Comparison of ENCODE assay signal across 8 cellular contexts in genomic region chr19:57191141-57192063, GRCh38. TPM values are rescaled to one million over a fixed set of nuclear protein-coding genes. Genes with fewer than 3 reads are reported as not detected.
A peak's percentile ranks its signal among the peaks of the same experiment; 100 is the strongest.
DNase-seq lines count a peak whose midpoint lies in the region; ATAC-seq and TF ChIP-seq lines count a peak whose summit lies in the region.

Gene ZNF264 (plus strand): TSS chr19:57191500. CDS start chr19:57191914, 414 bp downstream.

- TF ChIP-seq POLR2A in adrenal gland (IDR thresholded peaks at IDR 0.05) (peak; percentile 12 to 57), transverse colon (IDR thresholded peaks at IDR 0.05) (peak; percentile 44)

- peaks cover 10% of the 10 kb centered on the region for H3K36me3 ChIP-seq in GM06990 (ENCODE audit: control insufficient read depth, insufficient read depth, low read length)
- peaks cover 0 to 28% of the 10 kb centered on the region in 2 donors for H3K36me3 ChIP-seq in adrenal gland (replicated peaks in 1 of 2)
- peaks cover 0 to 37% (median 34%) of the 10 kb centered on the region in 9 donors for H3K36me3 ChIP-seq in heart right ventricle
- H3K36me3 ChIP-seq in transverse colon: peaks cover 0 to 27% (median 12%) of the 10 kb centered on the region in 4 donors

- H3K4me3 ChIP-seq in GM06990 (replicated peaks; ENCODE audit: low read depth, low read length): peak within 1 kb of the TSS; percentile 96
- peak within 1 kb of the TSS; percentile 92 for H3K4me3 ChIP-seq in HFF-Myc (replicated peaks; ENCODE audit: low read depth, low read length)
- peak within 1 kb of the TSS; percentile 54 to 93 (median 66) for H3K4me3 ChIP-seq in adrenal gland
- peak within 1 kb of the TSS; percentile 85 to 100 (median 98) for H3K4me3 ChIP-seq in heart right ventricle
- H3K4me3 ChIP-seq in transverse colon: peak within 1 kb of the TSS; percentile 91 to 99 (median 94)

- no peak for TF ChIP-seq EP300 in transverse colon (IDR thresholded peaks at IDR 0.05; ENCODE audit: low read depth)

- in situ Hi-C loops in transverse colon (cut with MboI; ENCODE audit: low pct_ligation_motif_present in 1 of 4, low pct_unique_long_range_greater_than_20kb in 1 of 4, low sequenced_read_pairs in 3 of 4): no loop called here

- H3K27me3 ChIP-seq in GM06990 (replicated peaks; ENCODE audit: control insufficient read depth, insufficient read depth, low read length) (no peaks in the 10 kb centered on the region), adrenal gland (no peaks in the 10 kb centered on the region), heart right ventricle (peaks cover 0 to 8% (median 0%) of the 10 kb centered on the region in 7 donors), transverse colon (no peaks in the 10 kb centered on the region)

- H3K9me3 ChIP-seq in adrenal gland (replicated peaks in 1 of 3) (no peaks in the 10 kb centered on the region), heart right ventricle (peaks cover 0 to 33% (median 0%) of the 10 kb centered on the region in 11 donors), transverse colon (no peaks in the 10 kb centered on the region)

- peak; percentile 20 for TF ChIP-seq CTCF in GM06990 (IDR thresholded peaks at IDR 0.05; ENCODE audit: insufficient read depth, low read length, poor library complexity, severe bottlenecking)
- no peak for TF ChIP-seq CTCF in HFF-Myc (IDR thresholded peaks at IDR 0.05; ENCODE audit: low read depth, low read length, missing control alignments)
- no peak for TF ChIP-seq CTCF in adrenal gland (IDR thresholded peaks at IDR 0.05)
- peak in 2 of 9 donors; percentile 12 to 18 for TF ChIP-seq CTCF in heart right ventricle (IDR thresholded peaks at IDR 0.05)
- no peak for TF ChIP-seq CTCF in transverse colon (IDR thresholded peaks at IDR 0.05)

- H3K27ac ChIP-seq in adrenal gland (peak within 1 kb of the TSS; percentile 32 to 92 (median 80)), heart right ventricle (peak within 1 kb of the TSS; percentile 52 to 97 (median 92)), transverse colon (peak within 1 kb of the TSS; percentile 89 to 92 (median 91))

- 0 to 10% (median 2%) methylated on average over 10 to 81 of the region's 81 CpGs for WGBS in adrenal gland, 4 donors
- 0 to 1% methylated on average over 76 to 81 of the region's 81 CpGs for whole genome bisulfite sequencing in heart right ventricle, 2 donors
- 4% methylated on average over 76 of the region's 81 CpGs; no CpG with 5 or more reads in 1 of the 2 donors for WGBS in transverse colon (ENCODE audit: low coverage in 1 of 2), 2 donors

- peak; percentile 98 to 100 (median 99) for ATAC-seq in heart right ventricle

- DNase-seq in GM06990 (ENCODE audit: extremely low read depth, insufficient read length) (peak; percentile 93), HFF-Myc (ENCODE audit: extremely low read depth, low read depth) (peak; percentile 58), NCI-H1092 (lab: John Stamatoyannopoulos, UW) (peak; percentile 71), T-helper 1 cell (peak; percentile 70 to 89 (median 81)), adrenal gland (peak; percentile 88 to 95 (median 93)), heart right ventricle (peak; percentile 94 to 95), pons (ENCODE audit: low spot score) (peak; percentile 82), transverse colon (peak; percentile 92)

- H3K4me1 ChIP-seq in adrenal gland (replicated peaks in 1 of 2): peaks cover 14 to 16% of the 10 kb centered on the region in 2 donors
- H3K4me1 ChIP-seq in heart right ventricle: peaks cover 0 to 30% (median 23%) of the 10 kb centered on the region in 9 donors
- H3K4me1 ChIP-seq in transverse colon: peaks cover 0 to 21% (median 13%) of the 10 kb centered on the region in 4 donors

- intact Hi-C loops in adrenal gland (cut with DNase I): no loop called here
- intact Hi-C loops in heart right ventricle (cut with DNase I): loop anchor here in 2 of 10 donors (2.0 to 5.0 kb wide), 2 partner anchors 17 to 51 kb away; partner anchors contain the start of gene ZNF805 (in 1 of the 2)
- intact Hi-C loops in transverse colon (cut with DNase I; ENCODE audit: low total_unique reads): no loop called here

RNA-seq across cellular contexts. Expression of gene ZNF264, which starts in this region (rescaled TPM):
- 10 to 100 TPM; 11.8 to 78.1 (median 37.6) TPM for total RNA-seq in adrenal gland
- polyA plus RNA-seq in adrenal gland: 1 to 10 TPM; 6.4 to 9.8 (median 7.9) TPM
- 10 to 100 TPM; 16.5 to 23.8 (median 20.7) TPM for total RNA-seq in heart right ventricle
- polyA plus RNA-seq in heart right ventricle: 1 to 10 TPM; 2.2 to 3.4 TPM
- 100 to 1,000 TPM in 1 of 4 donors, 10 to 100 TPM in 3; 24.3 to 166 (median 35.6) TPM for total RNA-seq in transverse colon

Comparison
In these comparisons a context has a peak if more than half of its experiments do, and no peak if none do; other contexts are left out.
1. Peak in every context shown above with its lines: DNase-seq, ATAC-seq, H3K4me3 ChIP-seq and H3K27ac ChIP-seq.